7 cellular contexts compared by ENCODE assay signal in genomic region chr1:201696217-201696761, GRCh38.
DNase-seq lines count a peak whose midpoint lies in the region; TF ChIP-seq lines count a peak whose summit lies in the region.

No MANE protein-coding gene starts in this region.

- peaks cover 27% of the 10 kb centered on the region for H3K4me1 Mint-ChIP-seq in mesothelial cell of epicardium

- H3K27me3 Mint-ChIP-seq in mesothelial cell of epicardium (ENCODE audit: low read depth) = no peaks in the 10 kb centered on the region

- no peaks in the 10 kb centered on the region for H3K27me3 ChIP-seq in uterus

- intact Hi-C loops in uterus (cut with DNase I; ENCODE audit: low total_unique reads) = no loop called here

- no peaks in the 10 kb centered on the region for H3K9me3 Mint-ChIP-seq in mesothelial cell of epicardium

- H3K27ac ChIP-seq in cingulate gyrus (ENCODE audit: low read depth, low read length) (peak overlapping the region; percentile 67), uterus (peak overlapping the region; percentile 53 to 67)

- TF ChIP-seq POLR2A in uterus (IDR thresholded peaks at IDR 0.05) = no peak

- no peaks in the 10 kb centered on the region for H3K9me3 ChIP-seq in uterus

- H3K36me3 Mint-ChIP-seq in mesothelial cell of epicardium = peaks cover 7% of the 10 kb centered on the region

- DNase-seq in NCI-H2029 (lab: John Stamatoyannopoulos, UW) (peak; percentile 37), mesothelial cell of epicardium (ENCODE audit: low spot score in 2 of 2, unreplicated experiment in 2 of 2) (no peak), uterus (peak; percentile 84 to 94), T-helper 1 cell (no peak), UCSD-AML1 (lab: John Stamatoyannopoulos, UW; ENCODE audit: unreplicated experiment) (no peak)
- no peak for DNase-seq in effector CD8-positive, alpha-beta T cell (lab: John Stamatoyannopoulos, UW)

- peak overlapping the region; percentile 6 for H3K4me3 Mint-ChIP-seq in mesothelial cell of epicardium

- peak overlapping the region; percentile 90 for H3K27ac Mint-ChIP-seq in mesothelial cell of epicardium

- no peaks in the 10 kb centered on the region for H3K36me3 ChIP-seq in uterus

- no peak overlapping the region for H3K4me3 ChIP-seq in uterus

- peaks cover 0 to 6% of the 10 kb centered on the region in 2 donors for H3K4me1 ChIP-seq in uterus

- no peak for TF ChIP-seq CTCF in mesothelial cell of epicardium (IDR thresholded peaks at IDR 0.05; ENCODE audit: unreplicated experiment)
- TF ChIP-seq CTCF in uterus (IDR thresholded peaks at IDR 0.05) = peak in 1 of 4 experiments; percentile 9

Comparison
In these comparisons a context has a peak if more than half of its experiments do, and no peak if none do; other contexts are left out.
1. DNase-seq: peak in NCI-H2029 (single experiment) and uterus (2 of 2); none in mesothelial cell of epicardium (0 of 2), effector CD8-positive, alpha-beta T cell (single experiment), T-helper 1 cell (0 of 5) and UCSD-AML1 (single experiment).